ENCODE assay signal across 8 cellular contexts in genomic region chr15:65303687-65304392, GRCh38. TPM values are rescaled to one million over a fixed set of nuclear protein-coding genes. Genes with fewer than 3 reads are reported as not detected.
DNase-seq lines count a peak whose midpoint lies in the region; ATAC-seq and TF ChIP-seq lines count a peak whose summit lies in the region.

No MANE protein-coding gene starts in this region.

- H3K4me3 ChIP-seq in fibroblast of pulmonary artery (replicated peaks; ENCODE audit: low read depth, low read length) = peak overlapping the region; percentile 42

- peaks cover 2% of the 10 kb centered on the region for H3K36me3 Mint-ChIP-seq in activated T-cell treated with anti-CD3 and anti-CD28 coated beads, Interleukin-2, amount 50 U/mL, for 24 hours (ENCODE audit: low read depth)
- no peaks in the 10 kb centered on the region for H3K36me3 Mint-ChIP-seq in nephron progenitor cell (ENCODE audit: low read depth)
- H3K36me3 Mint-ChIP-seq in type B pancreatic cell = no peaks in the 10 kb centered on the region

- TF ChIP-seq CTCF in fibroblast of pulmonary artery (IDR thresholded peaks at IDR 0.05; ENCODE audit: low read length, missing control alignments) (no peak), nephron progenitor cell (IDR thresholded peaks at IDR 0.05) (no peak), type B pancreatic cell (conservative IDR thresholded peaks at IDR 0.05) (peak; percentile 95)

- H3K4me1 Mint-ChIP-seq in activated T-cell treated with anti-CD3 and anti-CD28 coated beads, Interleukin-2, amount 50 U/mL, for 24 hours (ENCODE audit: low read depth) = peaks cover 42% of the 10 kb centered on the region
- H3K4me1 Mint-ChIP-seq in nephron progenitor cell (peaks cover 47% of the 10 kb centered on the region), type B pancreatic cell (ENCODE audit: unreplicated experiment) (peaks cover 7% of the 10 kb centered on the region)

- H3K4me3 Mint-ChIP-seq in activated T-cell treated with anti-CD3 and anti-CD28 coated beads, Interleukin-2, amount 50 U/mL, for 24 hours = peak overlapping the region; percentile 88
- H3K4me3 Mint-ChIP-seq in nephron progenitor cell (peak overlapping the region; percentile 84), type B pancreatic cell (peak overlapping the region; percentile 94)

- no peaks in the 10 kb centered on the region for H3K9me3 Mint-ChIP-seq in activated T-cell treated with anti-CD3 and anti-CD28 coated beads, Interleukin-2, amount 50 U/mL, for 24 hours
- H3K9me3 Mint-ChIP-seq in nephron progenitor cell (no peaks in the 10 kb centered on the region), type B pancreatic cell (no peaks in the 10 kb centered on the region)

- no peaks in the 10 kb centered on the region for H3K27me3 Mint-ChIP-seq in activated T-cell treated with anti-CD3 and anti-CD28 coated beads, Interleukin-2, amount 50 U/mL, for 24 hours
- H3K27me3 Mint-ChIP-seq in nephron progenitor cell (ENCODE audit: low read depth, poor library complexity) (peaks cover 6% of the 10 kb centered on the region), type B pancreatic cell (peaks cover 7% of the 10 kb centered on the region)

- H3K27ac Mint-ChIP-seq in activated T-cell treated with anti-CD3 and anti-CD28 coated beads, Interleukin-2, amount 50 U/mL, for 24 hours = peak overlapping the region; percentile 100
- H3K27ac Mint-ChIP-seq in nephron progenitor cell (peak overlapping the region; percentile 100), type B pancreatic cell (peak overlapping the region; percentile 99)

- peak; percentile 90 for DNase-seq in ELF-1 (ENCODE audit: low read depth, low spot score)
- peak; percentile 79 for DNase-seq in NCI-H69 (lab: John Stamatoyannopoulos, UW)
- peak; percentile 70 for DNase-seq in activated T-cell treated with anti-CD3 and anti-CD28 coated beads, Interleukin-2, amount 50 U/mL, for 24 hours
- peak; percentile 60 for DNase-seq in fibroblast of pulmonary artery (ENCODE audit: low read depth)
- DNase-seq in nephron progenitor cell = peak; percentile 36
- no peak for DNase-seq in type B pancreatic cell (ENCODE audit: extremely low spot score, unreplicated experiment)
- no peak for DNase-seq in activated gamma-delta T cell (lab: John Stamatoyannopoulos, UW)

- ATAC-seq in HG02884 (IDR thresholded peaks at IDR 0.05; ENCODE audit: unreplicated experiment) = peak; percentile 6

RNA-seq across cellular contexts. Expression of gene RNU5B-1, which starts 0.6 kb away (rescaled TPM):
- 15.0 and 16.3 TPM in 2 replicates for total RNA-seq in type B pancreatic cell (ENCODE audit: low replicate concordance)

RNA-seq across cellular contexts. Expression of gene RNU5A-1, which starts 8.0 kb away (rescaled TPM):
- not detected in 2 replicates for total RNA-seq in type B pancreatic cell (ENCODE audit: low replicate concordance)

RNA-seq across cellular contexts. Expression of gene PARP16, which starts 17.2 kb away (rescaled TPM):
- total RNA-seq in type B pancreatic cell (ENCODE audit: low replicate concordance) = 8.0 and 12.7 TPM in 2 replicates

Comparison
In these comparisons a context has a peak if more than half of its experiments do, and no peak if none do; other contexts are left out.
1. DNase-seq: peak in ELF-1 (single experiment), NCI-H69 (single experiment), activated T-cell treated with anti-CD3 and anti-CD28 coated beads, Interleukin-2, amount 50 U/mL, for 24 hours (single experiment), fibroblast of pulmonary artery (single experiment) and nephron progenitor cell (single experiment); none in type B pancreatic cell (single experiment) and activated gamma-delta T cell (single experiment).
2. Peak in every context shown above with its lines, with median percentiles within 50 percentile points of each other: H3K27ac Mint-ChIP-seq and H3K4me3 Mint-ChIP-seq.